Comparison of ENCODE assay signal across 17 cellular contexts in genomic region chr1:92944901-92945747, GRCh38. TPM values are rescaled to one million over a fixed set of nuclear protein-coding genes. Genes with fewer than 3 reads are reported as not detected.
DNase-seq lines count a peak whose midpoint lies in the region; ATAC-seq, FAIRE-seq and TF ChIP-seq lines count a peak whose summit lies in the region.
"Had no signal": no experiment of that assay in that cellular context is flagged by ENCODE, and none has a peak within 500 bp of the region (broad histone marks: within the 10 kb centered on the region; RNA-seq: fewer than 3 reads in every experiment).

No MANE protein-coding gene starts in this region.

- H2AFZ ChIP-seq in Karpas-422 (ENCODE audit: low read length) = no peak overlapping the region

- DNase-seq in spleen (no peak), NCI-H146 (lab: John Stamatoyannopoulos, UW) (no peak), kidney (no peak), Karpas-422 (no peak), A673 (ENCODE audit: low spot score) (no peak)
- DNase-seq: gastrocnemius medialis, mammary epithelial cell, NCI-H446, retina had no signal

- H3K4me1 ChIP-seq in duodenal mucosa (ENCODE audit: control insufficient read depth in 1 of 2, insufficient read depth in 2 of 2, low read length in 2 of 2) (peaks cover 13 to 17% of the 10 kb centered on the region in 2 donors), spleen (peaks cover 15 to 90% (median 40%) of the 10 kb centered on the region in 6 donors), kidney (ENCODE audit: control insufficient read depth in 1 of 2, insufficient read depth in 1 of 2, low read depth in 1 of 2, low read length in 2 of 2) (no peaks in the 10 kb centered on the region), Karpas-422 (ENCODE audit: low read length) (peaks cover 14% of the 10 kb centered on the region), A673 (ENCODE audit: insufficient read depth, low read length, poor library complexity, severe bottlenecking) (no peaks in the 10 kb centered on the region)

- 79 to 89% (median 82%) methylated on average over 3 of the region's 3 CpGs for WGBS in spleen, 5 donors

- POLR2A ChIA-PET in A673 (lab: Charles Lee; ENCODE audit: low non-redundant PET) = no interaction called here

- TF ChIP-seq CTCF in spleen (IDR thresholded peaks at IDR 0.05 in 8 of 11, conservative IDR thresholded peaks at IDR 0.05 in 3 of 11) (no peak), kidney (IDR thresholded peaks at IDR 0.05; ENCODE audit: borderline replicate concordance, extremely low read depth, insufficient read depth) (no peak), A673 (conservative IDR thresholded peaks at IDR 0.05; ENCODE audit: low read depth, low read length) (no peak)

- H3K4me2 ChIP-seq in Karpas-422 (ENCODE audit: low read depth, low read length, poor library complexity, severe bottlenecking) = no peak overlapping the region
- H3K4me2 ChIP-seq: KMS-11 had no signal

- CTCF ChIA-PET in A673 (lab: Charles Lee) = interaction anchor here (0.5 kb wide), 1 partner anchor 80 kb away, joined by 3 read pairs; no protein-coding TSS in a partner anchor

- BruUV-seq in A673 (replicated peaks; lab: Mats Ljungman, UMichigan) = no TSS peak

- intact Hi-C loops in spleen (cut with DNase I; ENCODE audit: low total_unique reads) (no loop called here), kidney (cut with DNase I) (no loop called here), A673 (cut with micrococcal nuclease; ENCODE audit: unreplicated experiment) (no loop called here)

- H3K27me3 ChIP-seq in duodenal mucosa (ENCODE audit: control insufficient read depth in 1 of 2, insufficient read depth in 2 of 2, low read length in 2 of 2) (no peaks in the 10 kb centered on the region), spleen (replicated peaks in 1 of 7) (no peaks in the 10 kb centered on the region), Karpas-422 (ENCODE audit: low read length) (no peaks in the 10 kb centered on the region), A673 (replicated peaks; ENCODE audit: insufficient read depth, low read depth, low read length, poor library complexity) (no peaks in the 10 kb centered on the region)
- H3K27me3 ChIP-seq: gastrocnemius medialis, SJSA1 had no signal

- H3K9me2 ChIP-seq in Karpas-422 (replicated peaks; ENCODE audit: insufficient read depth, low read length) = no peaks in the 10 kb centered on the region

- H3K4me3 ChIP-seq in duodenal mucosa (ENCODE audit: low read depth in 1 of 2, low read length in 2 of 2) (no peak overlapping the region), spleen (no peak overlapping the region), kidney (ENCODE audit: low read length in 2 of 2) (no peak overlapping the region), Karpas-422 (ENCODE audit: low read length) (no peak overlapping the region), A673 (ENCODE audit: low read depth, low read length, poor library complexity, severe bottlenecking) (no peak overlapping the region)
- H3K4me3 ChIP-seq: gastrocnemius medialis, SJSA1 had no signal

- no peaks in the 10 kb centered on the region for H3K79me2 ChIP-seq in Karpas-422 (ENCODE audit: low read length)

- no peaks in the 10 kb centered on the region for H4K20me1 ChIP-seq in Karpas-422 (ENCODE audit: insufficient read depth, low read depth, low read length)

- no peak for TF ChIP-seq POLR2A in spleen (IDR thresholded peaks at IDR 0.05)

- ATAC-seq in GM18511 (IDR thresholded peaks at IDR 0.05; ENCODE audit: unreplicated experiment) (peak; percentile 48), HG03342 (IDR thresholded peaks at IDR 0.05; ENCODE audit: unreplicated experiment) (peak; percentile 44)
- ATAC-seq: gastrocnemius medialis had no signal

- FAIRE-seq in kidney (lab: Jason Lieb, UNC) = no peak
- FAIRE-seq: colon, D721Med, H1 had no signal

- no peaks in the 10 kb centered on the region for H3K36me3 ChIP-seq in duodenal mucosa (ENCODE audit: control insufficient read depth in 1 of 2, insufficient read depth in 2 of 2, low read length in 2 of 2)
- H3K36me3 ChIP-seq in spleen = no peaks in the 10 kb centered on the region
- no peaks in the 10 kb centered on the region for H3K36me3 ChIP-seq in kidney (ENCODE audit: control insufficient read depth in 1 of 2, insufficient read depth in 2 of 2, low read length in 2 of 2)
- no peaks in the 10 kb centered on the region for H3K36me3 ChIP-seq in Karpas-422 (ENCODE audit: insufficient read depth, low read length)
- no peaks in the 10 kb centered on the region for H3K36me3 ChIP-seq in A673 (ENCODE audit: insufficient read depth, low read length, poor library complexity, severe bottlenecking)
- H3K36me3 ChIP-seq: gastrocnemius medialis, SJSA1 had no signal

- H3K27ac ChIP-seq in duodenal mucosa (ENCODE audit: low read depth, low read length) = peak overlapping the region; percentile 42
- H3K27ac ChIP-seq in spleen = peak overlapping the region; percentile 37 to 81 (median 65)
- no peak overlapping the region for H3K27ac ChIP-seq in kidney (ENCODE audit: low read depth in 2 of 2, low read length in 2 of 2)
- no peak overlapping the region for H3K27ac ChIP-seq in Karpas-422 (ENCODE audit: low read length)
- no peak overlapping the region for H3K27ac ChIP-seq in A673 (ENCODE audit: low read depth, low read length, poor library complexity, severe bottlenecking)
- H3K27ac ChIP-seq: KMS-11, SJSA1 had no signal

- H3K9ac ChIP-seq in duodenal mucosa (ENCODE audit: low read depth in 1 of 2, low read length in 2 of 2) (no peak overlapping the region), kidney (ENCODE audit: low read length in 2 of 2) (no peak overlapping the region), Karpas-422 (ENCODE audit: low read length) (no peak overlapping the region)
- H3K9ac ChIP-seq: KMS-11 had no signal

- H3K9me3 ChIP-seq in duodenal mucosa (ENCODE audit: control insufficient read depth in 1 of 2, low read length in 2 of 2) (no peaks in the 10 kb centered on the region), spleen (no peaks in the 10 kb centered on the region), kidney (ENCODE audit: control insufficient read depth in 1 of 2, low read length in 2 of 2) (no peaks in the 10 kb centered on the region), Karpas-422 (ENCODE audit: low read length) (no peaks in the 10 kb centered on the region), A673 (ENCODE audit: low read depth, low read length, poor library complexity, severe bottlenecking) (peaks cover 5% of the 10 kb centered on the region)
- H3K9me3 ChIP-seq: gastrocnemius medialis, SJSA1 had no signal

RNA-seq across cellular contexts. Expression of gene DIPK1A, which starts 16.1 kb away (rescaled TPM):
- total RNA-seq in spleen (10 to 100 TPM in 3 of 7 donors, 1 to 10 TPM in 4; 9.3 to 15.7 (median 10.0) TPM), kidney (4.0 TPM), A673 (2021) (10.3 and 10.9 TPM in 2 replicates)
- polyA plus RNA-seq in spleen (1 to 10 TPM; 5.4 to 7.6 (median 6.9) TPM), kidney (ENCODE audit: insufficient read depth, low read depth, low replicate concordance) (6.1 TPM)
- 0.61 and 1.7 TPM in 2 replicates for total RNA-seq in Karpas-422 (2014; rRNA removed; shearing (Covaris generic); ENCODE audit: low replicate concordance)

Comparison
In these comparisons a context has a peak if more than half of its experiments do, and no peak if none do; other contexts are left out.
1. H3K27ac ChIP-seq: peak in duodenal mucosa (single experiment) and spleen (8 of 8); none in kidney (0 of 2), Karpas-422 (single experiment) and A673 (single experiment).